Comparison of ENCODE assay signal across 1 cellular context in genomic region chr19:1452802-1453524, GRCh38.
TF ChIP-seq lines count a peak whose summit lies in the region.

No MANE protein-coding gene starts in this region.

TF ChIP-seq in H1, 55 proteins besides CTCF, POLR2A, EP300 and RAD21:
- TF ChIP-seq E2F6 (IDR thresholded peaks at IDR 0.05) = 0 out of 2 replicates have a peak, but pooled peaks have one; percentile 40
- no peak for TF ChIP-seq NRF1 (IDR thresholded peaks at IDR 0.05; ENCODE audit: low read depth, low read length)
